8 cellular contexts compared by ENCODE assay signal in genomic region chr22:26483439-26484359, GRCh38. TPM values are rescaled to one million over a fixed set of nuclear protein-coding genes. Genes with fewer than 3 reads are reported as not detected.
DNase-seq lines count a peak whose midpoint lies in the region; ATAC-seq and TF ChIP-seq lines count a peak whose summit lies in the region.

Gene HPS4, minus strand, starts transcription at chr22:26483783. Its CDS starts 2,021 bp downstream, at chr22:26481762.
Gene SRRD, plus strand, starts transcription at chr22:26483877. Its CDS starts 14 bp downstream, at chr22:26483891.

- CTCF ChIA-PET in activated CD8-positive, alpha-beta T cell treated with anti-CD3 and anti-CD28 coated beads for 36 hours (lab: Charles Lee): interaction anchor here (0.9 to 7.7 kb wide), 13 partner anchors 9 to 190 kb away, joined by 3 to 48 read pairs (median 3); no protein-coding TSS in a partner anchor

- DNase-seq in NCI-H82 treated with DMSO at 0.1 percent for 48 hours (lab: John Stamatoyannopoulos, UW; ENCODE audit: unreplicated experiment): peak; percentile 19
- DNase-seq in activated CD8-positive, alpha-beta T cell treated with anti-CD3 and anti-CD28 coated beads for 36 hours: peak; percentile 92
- peak; percentile 91 for DNase-seq in effector CD4-positive, alpha-beta T cell
- peak; percentile 90 for DNase-seq in lung (ENCODE audit: low spot score)
- peak; percentile 81 to 89 (median 88) for DNase-seq in stimulated activated CD4-positive, alpha-beta T cell treated with anti-CD3 and anti-CD28 coated beads, TNF-alpha, amount 100 ng/mL, for 4 hours (ENCODE audit: low read depth in 3 of 3)

- TF ChIP-seq CTCF in C4-2B (conservative IDR thresholded peaks at IDR 0.05) (no peak), lung (IDR thresholded peaks at IDR 0.05; ENCODE audit: control extremely low read depth, extremely low read depth) (no peak)
- no peak for TF ChIP-seq CTCF in activated CD8-positive, alpha-beta T cell treated with anti-CD3 and anti-CD28 coated beads for 36 hours (IDR thresholded peaks at IDR 0.05)

- no peaks in the 10 kb centered on the region for H3K9me3 Mint-ChIP-seq in activated CD8-positive, alpha-beta T cell treated with anti-CD3 and anti-CD28 coated beads for 36 hours

- peaks cover 36% of the 10 kb centered on the region for H3K36me3 Mint-ChIP-seq in activated CD8-positive, alpha-beta T cell treated with anti-CD3 and anti-CD28 coated beads for 36 hours (ENCODE audit: low read depth)

- peaks cover 7 to 32% of the 10 kb centered on the region in 2 donors for H3K4me1 ChIP-seq in lung (ENCODE audit: control insufficient read depth in 2 of 2, insufficient read depth in 2 of 2, low read length in 2 of 2)

- H3K27me3 ChIP-seq in lung (ENCODE audit: control insufficient read depth, insufficient read depth): no peaks in the 10 kb centered on the region

- H3K27ac ChIP-seq in C4-2B (peak within 1 kb of the TSS; percentile 96), lung (ENCODE audit: low read depth in 1 of 2, low read length in 1 of 2) (peak within 1 kb of the TSS; percentile 92 to 95)

- 1% methylated on average over 64 to 85 of the region's 85 CpGs for WGBS in lung, 2 donors

- H3K4me1 Mint-ChIP-seq in activated CD8-positive, alpha-beta T cell treated with anti-CD3 and anti-CD28 coated beads for 36 hours (ENCODE audit: low read depth): peaks cover 61% of the 10 kb centered on the region

- intact Hi-C loops in activated CD8-positive, alpha-beta T cell treated with anti-CD3 and anti-CD28 coated beads for 36 hours (cut with micrococcal nuclease): no loop called here

- peak; percentile 75 for ATAC-seq in GM19397 (IDR thresholded peaks at IDR 0.05; ENCODE audit: unreplicated experiment)
- peak; percentile 56 for ATAC-seq in HG03565 (IDR thresholded peaks at IDR 0.05; ENCODE audit: unreplicated experiment)
- peak; percentile 81 for ATAC-seq in activated CD8-positive, alpha-beta T cell treated with anti-CD3 and anti-CD28 coated beads for 36 hours
- peak; percentile 86 for ATAC-seq in lung (ENCODE audit: insufficient read depth, low FRiP score)

- no peaks in the 10 kb centered on the region for H3K9me3 ChIP-seq in lung (ENCODE audit: control insufficient read depth in 2 of 2, insufficient read depth in 1 of 2, low read length in 1 of 2)

- POLR2A ChIA-PET in activated CD8-positive, alpha-beta T cell treated with anti-CD3 and anti-CD28 coated beads for 36 hours (lab: Charles Lee): interaction anchor here (0.6 to 3.6 kb wide), 24 partner anchors 8 to 748 kb away, joined by 3 to 16 read pairs (median 4); partner anchors contain the start of genes ASPHD2 and TFIP11

- no peaks in the 10 kb centered on the region for H3K27me3 Mint-ChIP-seq in activated CD8-positive, alpha-beta T cell treated with anti-CD3 and anti-CD28 coated beads for 36 hours

- peak within 1 kb of the TSS; percentile 98 for H3K27ac Mint-ChIP-seq in activated CD8-positive, alpha-beta T cell treated with anti-CD3 and anti-CD28 coated beads for 36 hours

- peaks cover 11% of the 10 kb centered on the region in 2 donors for H3K36me3 ChIP-seq in lung (ENCODE audit: control insufficient read depth in 2 of 2, insufficient read depth in 2 of 2, low read length in 2 of 2)

- peak within 1 kb of the TSS; percentile 83 for H3K4me3 ChIP-seq in lung

- H3K4me3 Mint-ChIP-seq in activated CD8-positive, alpha-beta T cell treated with anti-CD3 and anti-CD28 coated beads for 36 hours: peak within 1 kb of the TSS; percentile 94

RNA-seq across cellular contexts. Expression of gene HPS4, which starts in this region (rescaled TPM):
- total RNA-seq in activated CD8-positive, alpha-beta T cell treated with anti-CD3 and anti-CD28 coated beads for 36 hours: 10 to 100 TPM; 51.8 to 53.5 TPM
- total RNA-seq in lung: 10 to 100 TPM; 31.6 to 48.5 TPM
- 10 to 100 TPM; 14.0 to 15.1 TPM for polyA plus RNA-seq in lung

RNA-seq across cellular contexts. Expression of gene SRRD, which starts in this region (rescaled TPM):
- 10 to 100 TPM; 24.8 to 26.3 TPM for total RNA-seq in activated CD8-positive, alpha-beta T cell treated with anti-CD3 and anti-CD28 coated beads for 36 hours
- total RNA-seq in lung: 10 to 100 TPM; 15.6 to 17.6 TPM
- 10 to 100 TPM in 1 of 2 donors, 1 to 10 TPM in 1; 8.5 to 11.8 TPM for polyA plus RNA-seq in lung

Comparison
In these comparisons a context has a peak if more than half of its experiments do, and no peak if none do; other contexts are left out.
1. Peak in every context shown above with its lines: DNase-seq, ATAC-seq, H3K4me3 ChIP-seq and H3K27ac ChIP-seq.
2. DNase-seq: peak in every context shown above with its lines; median percentile 92 in activated CD8-positive, alpha-beta T cell treated with anti-CD3 and anti-CD28 coated beads for 36 hours; 91 in effector CD4-positive, alpha-beta T cell; 90 in lung; 88 in stimulated activated CD4-positive, alpha-beta T cell treated with anti-CD3 and anti-CD28 coated beads, TNF-alpha, amount 100 ng/mL, for 4 hours; 19 in NCI-H82 treated with DMSO at 0.1 percent for 48 hours.